In genomic region chr11:11253487-11253886, GRCh38 we compare ENCODE assay signal across 30 cellular contexts.
"Had no signal": no experiment of that assay in that cellular context is flagged by ENCODE, and none has a peak within 500 bp of the region (broad histone marks: within the 10 kb centered on the region; RNA-seq: fewer than 3 reads in every experiment).

No MANE protein-coding gene starts in this region.

- H3K4me3 Mint-ChIP-seq: activated B cell treated with CpG ODN at 0.5 μM for 24 hours; activated naive CD8-positive, alpha-beta T cell; activated T-cell treated with anti-CD3 and anti-CD28 coated beads, Interleukin-2, amount 50 U/mL, for 72 hours; immature natural killer cell; nephron; stimulated activated naive B cell treated with anti-CD40 and anti-IgM and Interleukin-4, amounts not matched to agents 10 μg/mL and 1 μg/mL and 100 μg/mL, for 72 hours had no signal

- H3K27ac ChIP-seq: body of pancreas, cardiac muscle cell, coronary artery, dorsolateral prefrontal cortex, left ventricle myocardium inferior, ovary, skin epidermis, transverse colon had no signal

- H3K4me1 ChIP-seq: body of pancreas, left ventricle myocardium inferior, transverse colon had no signal

- H3K4me1 Mint-ChIP-seq: immature natural killer cell; nephron; stimulated activated naive B cell treated with anti-CD40 and anti-IgM and Interleukin-4, amounts not matched to agents 10 μg/mL and 1 μg/mL and 100 μg/mL, for 72 hours had no signal

- H3K9me3 ChIP-seq: body of pancreas, left ventricle myocardium inferior, mucosa of descending colon, ovary, transverse colon had no signal

- H3K36me3 Mint-ChIP-seq: activated naive CD8-positive, alpha-beta T cell; immature natural killer cell; stimulated activated naive B cell treated with anti-CD40 and anti-IgM and Interleukin-4, amounts not matched to agents 10 μg/mL and 1 μg/mL and 100 μg/mL, for 72 hours had no signal

- H3K9me3 Mint-ChIP-seq: activated B cell treated with CpG ODN at 0.5 μM for 24 hours; activated T-cell treated with anti-CD3 and anti-CD28 coated beads, Interleukin-2, amount 50 U/mL, for 72 hours; nephron; stimulated activated naive B cell treated with anti-CD40 and anti-IgM and Interleukin-4, amounts not matched to agents 10 μg/mL and 1 μg/mL and 100 μg/mL, for 72 hours had no signal

- FAIRE-seq: urothelium cell line had no signal

- H3K27ac Mint-ChIP-seq: activated B cell treated with CpG ODN at 0.5 μM for 24 hours; activated naive CD8-positive, alpha-beta T cell; activated T-cell treated with anti-CD3 and anti-CD28 coated beads, Interleukin-2, amount 50 U/mL, for 72 hours; immature natural killer cell; nephron; progenitor cell of endocrine pancreas; stimulated activated naive B cell treated with anti-CD40 and anti-IgM and Interleukin-4, amounts not matched to agents 10 μg/mL and 1 μg/mL and 100 μg/mL, for 72 hours had no signal

- ATAC-seq: activated T-cell treated with anti-CD3 and anti-CD28 coated beads, Interleukin-2, amount 50 U/mL, for 72 hours; body of pancreas; mucosa of descending colon; sciatic nerve; stimulated activated naive B cell treated with anti-CD40 and anti-IgM and Interleukin-4, amounts not matched to agents 10 μg/mL and 1 μg/mL and 100 μg/mL, for 72 hours had no signal

- H3K27me3 Mint-ChIP-seq: activated naive CD8-positive, alpha-beta T cell had no signal

- H3K27me3 ChIP-seq: body of pancreas, dorsolateral prefrontal cortex, ovary, transverse colon had no signal

- DNase-seq: activated B cell treated with CpG ODN at 0.5 μM for 24 hours; activated CD4-positive, alpha-beta T cell treated with anti-CD3 and anti-CD28 coated beads, Interleukin-2, amount 50 U/mL, for 1 hour; activated naive CD4-positive, alpha-beta T cell treated with Interleukin-2 at 50 U/mL for 16 hours; activated T-cell treated with anti-CD3 and anti-CD28 coated beads for 4 hours; activated T-cell treated with anti-CD3 and anti-CD28 coated beads, Interleukin-2, amount 50 U/mL, for 72 hours; aorta; body of pancreas; dorsolateral prefrontal cortex; effector memory CD4-positive, alpha-beta T cell; erythroblast; head of caudate nucleus; hypothalamus; immature natural killer cell; left ventricle myocardium inferior; mesendoderm; mucosa of descending colon; ovary; retina; stimulated activated CD4-positive, alpha-beta T cell treated with anti-CD3 and anti-CD28 coated beads, Interleukin-4, amount 100 ng/mL, for 24 hours; stimulated activated naive B cell treated with anti-CD40 and anti-IgM and Interleukin-4, amounts not matched to agents 10 μg/mL and 1 μg/mL and 100 μg/mL, for 72 hours; T-helper 2 cell; transverse colon had no signal
